Comparison of ENCODE assay signal across 1 cellular context in genomic region chr22:49523374-49524008, GRCh38.
TF ChIP-seq lines count a peak whose summit lies in the region.

No MANE protein-coding gene starts in this region.

TF ChIP-seq in H1, 55 proteins besides CTCF, POLR2A, EP300 and RAD21:
- TF ChIP-seq MAX (IDR thresholded peaks at IDR 0.05) = no peak
- no peak for TF ChIP-seq NANOG (IDR thresholded peaks at IDR 0.05; ENCODE audit: insufficient read depth, low read depth, low read length, poor library complexity, severe bottlenecking)
